ENCODE assay signal across 29 cellular contexts in genomic region chr2:154568413-154568812, GRCh38.
"Had no signal": no experiment of that assay in that cellular context is flagged by ENCODE, and none has a peak within 500 bp of the region (broad histone marks: within the 10 kb centered on the region; RNA-seq: fewer than 3 reads in every experiment).

No MANE protein-coding gene starts in this region.

- H3K4me1 ChIP-seq: ascending aorta, breast epithelium, esophagus squamous epithelium, gastroesophageal sphincter, heart right ventricle had no signal

- H3K4me1 Mint-ChIP-seq: activated CD4-positive, alpha-beta memory T cell treated with anti-CD3 and anti-CD28 coated beads, Interleukin-2, amount 10 ng/mL, durations not matched to agents 7 days and 5 days; activated CD4-positive, alpha-beta T cell treated with anti-CD3 and anti-CD28 coated beads, Interleukin-2, amount 10 ng/mL, durations not matched to agents 7 days and 5 days; activated naive CD4-positive, alpha-beta T cell treated with anti-CD3 and anti-CD28 coated beads, Interleukin-2, amount 10 ng/mL, durations not matched to agents 7 days and 5 days; activated naive CD8-positive, alpha-beta T cell treated with anti-CD3 and anti-CD28 coated beads, Interleukin-2, amount 10 ng/mL, durations not matched to agents 7 days and 5 days; brain; central memory CD8-positive, alpha-beta T cell had no signal

- H3K36me3 Mint-ChIP-seq: activated naive CD4-positive, alpha-beta T cell treated with anti-CD3 and anti-CD28 coated beads, Interleukin-2, amount 10 ng/mL, durations not matched to agents 7 days and 5 days; activated naive CD8-positive, alpha-beta T cell treated with anti-CD3 and anti-CD28 coated beads, Interleukin-2, amount 10 ng/mL, durations not matched to agents 7 days and 5 days; brain had no signal

- H3K4me3 Mint-ChIP-seq: activated CD4-positive, alpha-beta memory T cell treated with anti-CD3 and anti-CD28 coated beads, Interleukin-2, amount 10 ng/mL, durations not matched to agents 7 days and 5 days; activated CD4-positive, alpha-beta T cell treated with anti-CD3 and anti-CD28 coated beads, Interleukin-2, amount 10 ng/mL, durations not matched to agents 7 days and 5 days; activated naive CD4-positive, alpha-beta T cell treated with anti-CD3 and anti-CD28 coated beads, Interleukin-2, amount 10 ng/mL, durations not matched to agents 7 days and 5 days; activated naive CD8-positive, alpha-beta T cell treated with anti-CD3 and anti-CD28 coated beads, Interleukin-2, amount 10 ng/mL, durations not matched to agents 7 days and 5 days; activated T-cell treated with anti-CD3 and anti-CD28 coated beads, Interleukin-2, amount 50 U/mL, for 24 hours; activated T-cell treated with anti-CD3 and anti-CD28 coated beads, Interleukin-2, amount 50 U/mL, for 72 hours; brain; central memory CD8-positive, alpha-beta T cell; effector memory CD8-positive, alpha-beta T cell had no signal

- H3K27ac Mint-ChIP-seq: activated CD4-positive, alpha-beta memory T cell treated with anti-CD3 and anti-CD28 coated beads, Interleukin-2, amount 10 ng/mL, durations not matched to agents 7 days and 5 days; activated CD4-positive, alpha-beta T cell treated with anti-CD3 and anti-CD28 coated beads, Interleukin-2, amount 10 ng/mL, durations not matched to agents 7 days and 5 days; activated naive CD4-positive, alpha-beta T cell treated with anti-CD3 and anti-CD28 coated beads, Interleukin-2, amount 10 ng/mL, durations not matched to agents 7 days and 5 days; activated naive CD4-positive, alpha-beta T cell treated with anti-CD3 and anti-CD28 coated beads, Interleukin-2, amount 50 U/mL, for 72 hours; activated naive CD8-positive, alpha-beta T cell treated with anti-CD3 and anti-CD28 coated beads, Interleukin-2, amount 10 ng/mL, durations not matched to agents 7 days and 5 days; activated T-cell treated with anti-CD3 and anti-CD28 coated beads, Interleukin-2, amount 50 U/mL, for 24 hours; activated T-cell treated with anti-CD3 and anti-CD28 coated beads, Interleukin-2, amount 50 U/mL, for 72 hours; brain; effector memory CD8-positive, alpha-beta T cell had no signal

- H3K27me3 ChIP-seq: ascending aorta, breast epithelium, cardiac muscle cell, esophagus squamous epithelium, gastroesophageal sphincter, heart right ventricle had no signal

- ATAC-seq: activated naive CD4-positive, alpha-beta T cell treated with anti-CD3 and anti-CD28 coated beads, Interleukin-2, amount 50 U/mL, for 72 hours; activated T-cell treated with anti-CD3 and anti-CD28 coated beads, Interleukin-2, amount 50 U/mL, for 72 hours; effector memory CD8-positive, alpha-beta T cell; gastroesophageal sphincter; heart right ventricle had no signal

- H3K27me3 Mint-ChIP-seq: activated CD4-positive, alpha-beta memory T cell treated with anti-CD3 and anti-CD28 coated beads, Interleukin-2, amount 10 ng/mL, durations not matched to agents 7 days and 5 days; activated CD4-positive, alpha-beta T cell treated with anti-CD3 and anti-CD28 coated beads, Interleukin-2, amount 10 ng/mL, durations not matched to agents 7 days and 5 days; activated naive CD4-positive, alpha-beta T cell treated with anti-CD3 and anti-CD28 coated beads, Interleukin-2, amount 10 ng/mL, durations not matched to agents 7 days and 5 days; activated naive CD8-positive, alpha-beta T cell treated with anti-CD3 and anti-CD28 coated beads, Interleukin-2, amount 10 ng/mL, durations not matched to agents 7 days and 5 days; activated T-cell treated with anti-CD3 and anti-CD28 coated beads, Interleukin-2, amount 50 U/mL, for 24 hours; brain; central memory CD8-positive, alpha-beta T cell; effector memory CD8-positive, alpha-beta T cell had no signal

- H3K4me3 ChIP-seq: ascending aorta, breast epithelium, cardiac muscle cell, coronary artery, esophagus squamous epithelium, gastroesophageal sphincter, heart right ventricle had no signal

- DNase-seq: activated CD4-positive, alpha-beta memory T cell treated with anti-CD3 and anti-CD28 coated beads, Interleukin-2, amount 10 ng/mL, durations not matched to agents 7 days and 5 days; activated CD4-positive, alpha-beta T cell treated with anti-CD3 and anti-CD28 coated beads for 1 hour; activated CD4-positive, alpha-beta T cell treated with anti-CD3 and anti-CD28 coated beads for 4 hours; activated CD4-positive, alpha-beta T cell treated with anti-CD3 and anti-CD28 coated beads, Interleukin-2, amount 10 ng/mL, durations not matched to agents 7 days and 5 days; activated CD4-positive, alpha-beta T cell treated with anti-CD3 and anti-CD28 coated beads, Interleukin-2, amount 50 U/mL, for 4 hours; activated CD8-positive, alpha-beta memory T cell treated with anti-CD3 and anti-CD28 coated beads, Interleukin-2, amount 50 U/mL, for 48 hours; activated gamma-delta T cell; activated naive CD4-positive, alpha-beta T cell; activated naive CD4-positive, alpha-beta T cell treated with anti-CD3 and anti-CD28 coated beads, Interleukin-2, amount 10 ng/mL, durations not matched to agents 7 days and 5 days; activated naive CD8-positive, alpha-beta T cell treated with anti-CD3 and anti-CD28 coated beads, Interleukin-2, amount 10 ng/mL, durations not matched to agents 7 days and 5 days; activated T-cell treated with anti-CD3 and anti-CD28 coated beads for 4 hours; activated T-cell treated with anti-CD3 and anti-CD28 coated beads, Interleukin-2, amount 50 U/mL, for 24 hours; activated T-cell treated with anti-CD3 and anti-CD28 coated beads, Interleukin-2, amount 50 U/mL, for 72 hours; dermis blood vessel endothelial cell; effector CD4-positive, alpha-beta T cell; effector memory CD8-positive, alpha-beta T cell; esophagus squamous epithelium; foreskin melanocyte; heart right ventricle; T-helper 2 cell had no signal

- H3K27ac ChIP-seq: ascending aorta, breast epithelium, cardiac muscle cell, coronary artery, epithelial cell of prostate, esophagus squamous epithelium, gastroesophageal sphincter, heart right ventricle had no signal

- H3K36me3 ChIP-seq: ascending aorta, breast epithelium, cardiac muscle cell, esophagus squamous epithelium, gastroesophageal sphincter, heart right ventricle had no signal
